9 cellular contexts compared by ENCODE assay signal in genomic region chr17:80992948-80993624, GRCh38. TPM values are rescaled to one million over a fixed set of nuclear protein-coding genes. Genes with fewer than 3 reads are reported as not detected.
DNase-seq lines count a peak whose midpoint lies in the region; ATAC-seq and TF ChIP-seq lines count a peak whose summit lies in the region.
"Had no signal": no experiment of that assay in that cellular context is flagged by ENCODE, and none has a peak within 500 bp of the region (broad histone marks: within the 10 kb centered on the region; RNA-seq: fewer than 3 reads in every experiment).

No MANE protein-coding gene starts in this region.

- no peak for ATAC-seq in GM23338

- BruUV-seq in A673 (replicated peaks; lab: Mats Ljungman, UMichigan): TSS peak; percentile 88

- H3K9me2 ChIP-seq in GM23338 (ENCODE audit: insufficient read depth): no peaks in the 10 kb centered on the region

- TF ChIP-seq CTCF in A673 (conservative IDR thresholded peaks at IDR 0.05; ENCODE audit: low read depth, low read length) (no peak), GM23338 (conservative IDR thresholded peaks at IDR 0.05; ENCODE audit: low read depth in 2 of 2) (no peak), astrocyte of the spinal cord (IDR thresholded peaks at IDR 0.05; ENCODE audit: low read depth, low read length) (no peak)

- H3K36me3 ChIP-seq in A673 (ENCODE audit: insufficient read depth, low read length, poor library complexity, severe bottlenecking): peaks cover 23% of the 10 kb centered on the region
- H3K36me3 ChIP-seq in GM23338 (ENCODE audit: insufficient read depth): no peaks in the 10 kb centered on the region
- peaks cover 32% of the 10 kb centered on the region for H3K36me3 ChIP-seq in mesodermal cell (ENCODE audit: control insufficient read depth, insufficient read depth, low read length)

- H3K9me3 Mint-ChIP-seq in GM23338: no peaks in the 10 kb centered on the region

- peaks cover 7% of the 10 kb centered on the region for H3K27me3 Mint-ChIP-seq in GM23338 (ENCODE audit: insufficient read depth, low read depth, poor library complexity)

- no peaks in the 10 kb centered on the region for H3K9me3 ChIP-seq in A673 (ENCODE audit: low read depth, low read length, poor library complexity, severe bottlenecking)
- H3K9me3 ChIP-seq in mesodermal cell (ENCODE audit: control insufficient read depth, low read length): no peaks in the 10 kb centered on the region

- H3K27me3 ChIP-seq in A673 (replicated peaks; ENCODE audit: insufficient read depth, low read depth, low read length, poor library complexity) (no peaks in the 10 kb centered on the region), GM23338 (ENCODE audit: insufficient read depth) (peaks cover 4% of the 10 kb centered on the region; the same call in 1 of the 2 replicates)

- no peaks in the 10 kb centered on the region; the same call in 1 of the 2 replicates for H3K79me2 ChIP-seq in GM23338 (replicated peaks; ENCODE audit: insufficient read depth)

- H3K4me1 ChIP-seq in A673 (ENCODE audit: insufficient read depth, low read length, poor library complexity, severe bottlenecking): peaks cover 3% of the 10 kb centered on the region
- peaks cover 4% of the 10 kb centered on the region; the same call in 1 of the 2 replicates for H3K4me1 ChIP-seq in GM23338 (ENCODE audit: insufficient read depth)
- H3K4me1 ChIP-seq in mesodermal cell (ENCODE audit: control insufficient read depth, insufficient read depth, low read length, poor library complexity, severe bottlenecking): peaks cover 6% of the 10 kb centered on the region

- peaks cover 9% of the 10 kb centered on the region; the same call in 2 of the 3 replicates for H3K4me1 Mint-ChIP-seq in GM23338

- H3K27ac Mint-ChIP-seq in GM23338: no peak overlapping the region

- H3K4me3 Mint-ChIP-seq in GM23338: peak overlapping the region; percentile 72

- 0 out of 2 replicates have a peak, but pooled peaks cover 6% of the 10 kb centered on the region for H3F3A ChIP-seq in GM23338 (replicated peaks; ENCODE audit: low read depth)

- no peaks in the 10 kb centered on the region for H4K20me1 ChIP-seq in GM23338 (replicated peaks; ENCODE audit: insufficient read depth)

- CTCF ChIA-PET in A673 (lab: Charles Lee): interaction anchor here (0.5 kb wide), 1 partner anchor 149 kb away, joined by 5 read pairs; no protein-coding TSS in a partner anchor
- CTCF ChIA-PET in HEK293T (lab: Yijun Ruan, JAX): interaction anchor here (0.8 to 2.3 kb wide), 3 partner anchors 30 to 104 kb away, joined by 3 to 5 read pairs (median 3); no protein-coding TSS in a partner anchor

- H3K27ac ChIP-seq in A673 (ENCODE audit: low read depth, low read length, poor library complexity, severe bottlenecking) (no peak overlapping the region), GM23338 (ENCODE audit: low read depth) (no peak overlapping the region), mesodermal cell (ENCODE audit: low read depth, low read length, severe bottlenecking) (no peak overlapping the region)

- WGBS in mesodermal cell (ENCODE audit: insufficient coverage in 2 of 2), 2 experiments: 81 to 88% methylated on average over 13 to 15 of the region's 18 CpGs

- POLR2A ChIA-PET in A673 (lab: Charles Lee; ENCODE audit: low non-redundant PET) (no interaction called here), HEK293T (lab: Yijun Ruan, JAX) (interaction anchor here (0.7 kb wide), 2 partner anchors 95 to 113 kb away, joined by 3 read pairs; no protein-coding TSS in a partner anchor)

- peak overlapping the region; percentile 87 for H3K4me2 ChIP-seq in GM23338

- H2AFZ ChIP-seq in GM23338: no peak overlapping the region

- DNase-seq in A673 (ENCODE audit: low spot score): no peak
- no peak for DNase-seq in GM23338 (ENCODE audit: low spot score)
- no peak for DNase-seq in astrocyte of the spinal cord (ENCODE audit: low read depth, low spot score)
- DNase-seq in HEK293T (ENCODE audit: extremely low spot score): no peak
- no peak for DNase-seq in T-helper 9 cell
- no peak for DNase-seq in NCI-H2029 treated with DMSO at 0.1 percent for 48 hours (lab: John Stamatoyannopoulos, UW)
- DNase-seq in effector CD8-positive, alpha-beta T cell (lab: John Stamatoyannopoulos, UW): no peak
- DNase-seq: NCI-H1930 had no signal

- 0 out of 3 replicates have a peak, but pooled peaks cover 3% of the 10 kb centered on the region for H3K36me3 Mint-ChIP-seq in GM23338 (ENCODE audit: low read depth)

- H3K4me3 ChIP-seq in A673 (ENCODE audit: low read depth, low read length, poor library complexity, severe bottlenecking) (peak overlapping the region; percentile 98), GM23338 (peak overlapping the region; percentile 75), astrocyte of the spinal cord (ENCODE audit: low read depth, low read length) (peak overlapping the region; percentile 47), mesodermal cell (ENCODE audit: extremely low read depth, insufficient read depth, low read length, poor library complexity, severe bottlenecking) (peak overlapping the region; percentile 72)

- intact Hi-C loops in A673 (cut with micrococcal nuclease; ENCODE audit: unreplicated experiment): no loop called here

- in situ Hi-C loops in astrocyte of the spinal cord (cut with HindIII; ENCODE audit: low sequenced_read_pairs): no loop called here

TF ChIP-seq in GM23338, 12 proteins besides CTCF, POLR2A, EP300 and RAD21 (continues in another document):
- TF ChIP-seq EZH2 (IDR thresholded peaks at IDR 0.05; ENCODE audit: low read depth, unreplicated experiment) (no peak), ZNF114 (CRISPR knock-in tag; IDR thresholded peaks at IDR 0.05) (no peak), ZNF331 (CRISPR knock-in tag; IDR thresholded peaks at IDR 0.05; ENCODE audit: low read depth) (no peak), EZH2phosphoT487 (IDR thresholded peaks at IDR 0.05; ENCODE audit: unreplicated experiment) (no peak), REST (IDR thresholded peaks at IDR 0.05; ENCODE audit: unreplicated experiment) (no peak)

TF ChIP-seq in HEK293T, 16 proteins besides CTCF, POLR2A, EP300 and RAD21:
- TF ChIP-seq SUZ12 (IDR thresholded peaks at IDR 0.05) (no peak), CTBP1 (IDR thresholded peaks at IDR 0.05; ENCODE audit: borderline replicate concordance) (no peak), FOXK2 (IDR thresholded peaks at IDR 0.05) (no peak), LEF1 (IDR thresholded peaks at IDR 0.05; ENCODE audit: borderline replicate concordance) (no peak), L3MBTL2 (conservative IDR thresholded peaks at IDR 0.05) (no peak), ELF4 (IDR thresholded peaks at IDR 0.05) (no peak), ARNT (IDR thresholded peaks at IDR 0.05) (no peak), HDGF (IDR thresholded peaks at IDR 0.05; ENCODE audit: borderline replicate concordance) (no peak), FOXM1 (IDR thresholded peaks at IDR 0.05; ENCODE audit: borderline replicate concordance) (no peak), TARDBP (IDR thresholded peaks at IDR 0.05) (no peak), NFRKB (IDR thresholded peaks at IDR 0.05) (no peak), SP1 (IDR thresholded peaks at IDR 0.05) (no peak), PKNOX1 (IDR thresholded peaks at IDR 0.05) (no peak), ZNF384 (IDR thresholded peaks at IDR 0.05) (no peak), FOXA1 (IDR thresholded peaks at IDR 0.05) (no peak), BHLHE40 (IDR thresholded peaks at IDR 0.05; ENCODE audit: borderline replicate concordance) (no peak)

RNA-seq across cellular contexts. Expression of gene CHMP6, which starts 1.4 kb away (rescaled TPM):
- 18.7 and 21.3 TPM in 2 replicates for total RNA-seq in A673 (2021)
- 8.2 and 12.3 TPM in 2 replicates for total RNA-seq in GM23338 (2014; rRNA removed; shearing (Covaris generic))
- 13.2 and 14.0 TPM in 2 replicates for polyA plus RNA-seq in GM23338 (2016; fragmentation: Nextera tagmentation; extraction: Ambion mirVana)
- 17.0 TPM for polyA plus RNA-seq in mesodermal cell (2013, experiment 1 of 2)
- 16.6 TPM for polyA plus RNA-seq in mesodermal cell (2013, experiment 2 of 2)

RNA-seq across cellular contexts. Expression of gene BAIAP2, which starts 41.9 kb away (rescaled TPM):
- total RNA-seq in A673 (2021): 51.6 and 54.9 TPM in 2 replicates
- total RNA-seq in GM23338 (2014; rRNA removed; shearing (Covaris generic)): 16.7 and 22.7 TPM in 2 replicates
- 21.7 and 22.7 TPM in 2 replicates for polyA plus RNA-seq in GM23338 (2016; fragmentation: Nextera tagmentation; extraction: Ambion mirVana)
- polyA plus RNA-seq in mesodermal cell (2013, experiment 1 of 2): 27.1 TPM
- polyA plus RNA-seq in mesodermal cell (2013, experiment 2 of 2): 24.1 TPM

Comparison
In these comparisons a context has a peak if more than half of its experiments do, and no peak if none do; other contexts are left out.
1. H3K4me3 ChIP-seq: peak in every context shown above with its lines; median percentile 98 in A673; 75 in GM23338; 72 in mesodermal cell; 47 in astrocyte of the spinal cord.